ENCODE assay signal across 1 cellular context in the genomic region with DNA sequence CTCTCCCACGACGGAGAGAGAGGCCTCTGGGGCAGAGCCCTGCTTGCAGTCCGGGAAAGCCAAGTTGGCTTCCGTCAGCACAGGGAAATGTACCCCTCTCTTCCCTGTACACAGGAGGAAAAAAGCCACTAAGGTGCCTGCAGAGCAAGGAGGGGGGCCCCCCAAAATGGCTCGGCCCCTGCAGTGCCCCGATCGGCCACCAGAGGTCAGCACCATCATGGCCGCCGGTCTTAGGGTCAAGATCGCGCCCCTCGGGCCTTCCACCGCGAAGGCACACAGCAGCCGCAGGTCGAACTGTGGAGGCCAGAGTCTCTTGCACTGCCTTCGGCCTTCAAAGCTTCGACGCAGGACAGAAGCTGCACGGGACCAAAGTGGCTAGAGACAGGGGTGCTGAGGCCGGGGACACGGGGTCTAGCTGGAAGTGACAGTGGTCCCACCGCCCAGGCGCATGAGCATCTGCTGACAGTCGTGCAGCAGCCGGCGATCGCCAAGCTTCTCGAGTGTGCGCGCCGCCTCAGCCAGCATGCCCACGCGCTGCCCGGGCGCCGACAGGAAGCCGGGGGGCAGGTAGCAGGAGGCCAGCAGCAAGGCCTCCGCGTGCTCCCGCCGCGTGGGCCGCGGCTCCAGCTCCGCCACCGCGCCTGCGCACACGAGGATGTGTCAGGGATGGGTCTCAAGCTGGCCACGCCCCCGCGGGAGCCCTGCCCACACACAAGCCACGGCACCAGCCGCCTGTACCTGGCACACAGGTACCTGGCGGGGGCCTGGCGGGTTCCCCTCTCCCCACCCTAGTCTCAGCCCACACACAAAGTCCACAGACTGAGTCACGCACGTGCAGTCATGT.
A peak's percentile ranks its signal among the peaks of the same experiment; 100 is the strongest.
TF ChIP-seq lines count a peak whose summit lies in the region.

No MANE protein-coding gene starts in this region.

TF ChIP-seq in K562, 482 proteins besides CTCF, POLR2A, EP300 and RAD21 (continued from another document and continues in another):
- TF ChIP-seq, protein P1, sequence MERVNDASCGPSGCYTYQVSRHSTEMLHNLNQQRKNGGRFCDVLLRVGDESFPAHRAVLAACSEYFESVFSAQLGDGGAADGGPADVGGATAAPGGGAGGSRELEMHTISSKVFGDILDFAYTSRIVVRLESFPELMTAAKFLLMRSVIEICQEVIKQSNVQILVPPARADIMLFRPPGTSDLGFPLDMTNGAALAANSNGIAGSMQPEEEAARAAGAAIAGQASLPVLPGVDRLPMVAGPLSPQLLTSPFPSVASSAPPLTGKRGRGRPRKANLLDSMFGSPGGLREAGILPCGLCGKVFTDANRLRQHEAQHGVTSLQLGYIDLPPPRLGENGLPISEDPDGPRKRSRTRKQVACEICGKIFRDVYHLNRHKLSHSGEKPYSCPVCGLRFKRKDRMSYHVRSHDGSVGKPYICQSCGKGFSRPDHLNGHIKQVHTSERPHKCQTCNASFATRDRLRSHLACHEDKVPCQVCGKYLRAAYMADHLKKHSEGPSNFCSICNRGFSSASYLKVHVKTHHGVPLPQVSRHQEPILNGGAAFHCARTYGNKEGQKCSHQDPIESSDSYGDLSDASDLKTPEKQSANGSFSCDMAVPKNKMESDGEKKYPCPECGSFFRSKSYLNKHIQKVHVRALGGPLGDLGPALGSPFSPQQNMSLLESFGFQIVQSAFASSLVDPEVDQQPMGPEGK (CRISPR knock-in tag; IDR thresholded peaks at IDR 0.05; ENCODE audit: borderline replicate concordance): no peak
- TF ChIP-seq ZNF445 (CRISPR knock-in tag; IDR thresholded peaks at IDR 0.05; ENCODE audit: low read depth) (no peak), LCOR (CRISPR knock-in tag; IDR thresholded peaks at IDR 0.05) (peak; percentile 66; the same call in 1 of the 2 replicates), ZNF408 (CRISPR knock-in tag; IDR thresholded peaks at IDR 0.05; ENCODE audit: low read depth) (no peak), GATAD2A (IDR thresholded peaks at IDR 0.05) (no peak), CXXC5 (CRISPR knock-in tag; IDR thresholded peaks at IDR 0.05) (peak; percentile 51), SNRNP70 (optimal IDR thresholded peaks at IDR 0.05; ENCODE audit: low read depth, low read length) (no peak), DIDO1 (tag; IDR thresholded peaks at IDR 0.05; ENCODE audit: low read depth) (no peak), ZNF740 (CRISPR knock-in tag; IDR thresholded peaks at IDR 0.05) (no peak), ZNF740 (tag; IDR thresholded peaks at IDR 0.05) (no peak), NR4A1 (CRISPR knock-in tag; IDR thresholded peaks at IDR 0.05) (no peak), NR4A1 (tag; IDR thresholded peaks at IDR 0.05) (0 out of 2 replicates have a peak, but pooled peaks have one; percentile 27), ERF (CRISPR knock-in tag; IDR thresholded peaks at IDR 0.05) (no peak), RNF2 (IDR thresholded peaks at IDR 0.05) (no peak), ZNF561 (CRISPR knock-in tag; conservative IDR thresholded peaks at IDR 0.05) (no peak), RB1 (IDR thresholded peaks at IDR 0.05; ENCODE audit: low read depth) (0 out of 2 replicates have a peak, but pooled peaks have one; percentile 14), ZBTB33 (CRISPR knock-in tag; IDR thresholded peaks at IDR 0.05) (peak; percentile 100), TGIF2 (CRISPR knock-in tag; IDR thresholded peaks at IDR 0.05) (no peak), RFX1 (IDR thresholded peaks at IDR 0.05) (no peak), PURB (CRISPR knock-in tag; IDR thresholded peaks at IDR 0.05; ENCODE audit: low read depth) (no peak), TAF9B (IDR thresholded peaks at IDR 0.05; ENCODE audit: partially characterized antibody) (no peak), CEBPG (CRISPR knock-in tag; IDR thresholded peaks at IDR 0.05) (no peak), CEBPG (tag; conservative IDR thresholded peaks at IDR 0.05 in 1 of 2, IDR thresholded peaks at IDR 0.05 in 1 of 2) (no peak), DPF2 (IDR thresholded peaks at IDR 0.05) (no peak), U2AF2 (optimal IDR thresholded peaks at IDR 0.05; ENCODE audit: low read depth, low read length) (no peak), KAT8 (IDR thresholded peaks at IDR 0.05; ENCODE audit: low read depth) (no peak), HMGN3 (IDR thresholded peaks at IDR 0.05; ENCODE audit: borderline replicate concordance, extremely low read depth, insufficient read length, low read depth, low read length) (peak; percentile 21), ZNF77 (CRISPR knock-in tag; IDR thresholded peaks at IDR 0.05) (no peak), PRMT5 (CRISPR knock-in tag; IDR thresholded peaks at IDR 0.05) (no peak), RBM22 (IDR thresholded peaks at IDR 0.05; ENCODE audit: low read depth, low read length, poor library complexity, severe bottlenecking) (peak; percentile 95), ZNF76 (CRISPR knock-in tag; IDR thresholded peaks at IDR 0.05; ENCODE audit: borderline replicate concordance) (no peak; the same call in 1 of the 2 replicates), MXI1 (IDR thresholded peaks at IDR 0.05; ENCODE audit: low read depth, low read length) (no peak), TBL1XR1 (IDR thresholded peaks at IDR 0.05; ENCODE audit: low read length in 2 of 2) (no peak), ZNF124 (CRISPR knock-in tag; IDR thresholded peaks at IDR 0.05) (no peak), EWSR1 (IDR thresholded peaks at IDR 0.05; ENCODE audit: borderline replicate concordance, low read depth, partially characterized antibody) (no peak), PCBP1 (IDR thresholded peaks at IDR 0.05; ENCODE audit: low read depth, low read length, poor library complexity, severe bottlenecking) (no peak), ZNF3 (CRISPR knock-in tag; IDR thresholded peaks at IDR 0.05) (no peak), CBX5 (IDR thresholded peaks at IDR 0.05; ENCODE audit: borderline replicate concordance, low read depth) (no peak), NFXL1 (CRISPR knock-in tag; IDR thresholded peaks at IDR 0.05) (no peak), COPS2 (conservative IDR thresholded peaks at IDR 0.05) (no peak), ZKSCAN1 (IDR thresholded peaks at IDR 0.05; ENCODE audit: low read depth, low read length) (no peak), EGR1 (conservative IDR thresholded peaks at IDR 0.05) (peak; percentile 54), KLF13 (tag; IDR thresholded peaks at IDR 0.05; ENCODE audit: borderline replicate concordance, low read depth) (no peak), MYC (IDR thresholded peaks at IDR 0.05; ENCODE audit: low read depth, low read length) (peak; percentile 51; the same call in 1 of the 2 replicates), MYC (CRISPR knock-in tag; IDR thresholded peaks at IDR 0.05; ENCODE audit: borderline replicate concordance, low read depth) (no peak), SMAD1 (IDR thresholded peaks at IDR 0.05; ENCODE audit: low read depth, low read length, partially characterized antibody) (no peak), ZNF263 (CRISPR knock-in tag; IDR thresholded peaks at IDR 0.05; ENCODE audit: borderline replicate concordance) (no peak), HNRNPL (IDR thresholded peaks at IDR 0.05; ENCODE audit: low read depth, low read length) (peak; percentile 78), U2AF1 (optimal IDR thresholded peaks at IDR 0.05; ENCODE audit: low read depth, low read length) (no peak), POLR3G (IDR thresholded peaks at IDR 0.05; ENCODE audit: extremely low read depth, insufficient read length, insufficient replicate concordance) (no peak), SREBF1 (IDR thresholded peaks at IDR 0.05; ENCODE audit: borderline replicate concordance, low read depth, low read length) (no peak), BDP1 (IDR thresholded peaks at IDR 0.05; ENCODE audit: insufficient read depth, insufficient read length) (no peak), MAX (CRISPR knock-in tag; IDR thresholded peaks at IDR 0.05) (peak; percentile 60), YY1 (IDR thresholded peaks at IDR 0.05; ENCODE audit: borderline replicate concordance in 1 of 3, control insufficient read depth in 1 of 3, extremely low read depth in 1 of 3, insufficient read depth in 3 of 3, insufficient read length in 1 of 3, insufficient replicate concordance in 2 of 3, low read depth in 1 of 3, low read length in 2 of 3) (peak; percentile 45 to 89 (median 83)), BRF1 (IDR thresholded peaks at IDR 0.05; ENCODE audit: borderline replicate concordance, extremely low read depth, insufficient read length) (no peak)
- TF ChIP-seq, protein P2, sequence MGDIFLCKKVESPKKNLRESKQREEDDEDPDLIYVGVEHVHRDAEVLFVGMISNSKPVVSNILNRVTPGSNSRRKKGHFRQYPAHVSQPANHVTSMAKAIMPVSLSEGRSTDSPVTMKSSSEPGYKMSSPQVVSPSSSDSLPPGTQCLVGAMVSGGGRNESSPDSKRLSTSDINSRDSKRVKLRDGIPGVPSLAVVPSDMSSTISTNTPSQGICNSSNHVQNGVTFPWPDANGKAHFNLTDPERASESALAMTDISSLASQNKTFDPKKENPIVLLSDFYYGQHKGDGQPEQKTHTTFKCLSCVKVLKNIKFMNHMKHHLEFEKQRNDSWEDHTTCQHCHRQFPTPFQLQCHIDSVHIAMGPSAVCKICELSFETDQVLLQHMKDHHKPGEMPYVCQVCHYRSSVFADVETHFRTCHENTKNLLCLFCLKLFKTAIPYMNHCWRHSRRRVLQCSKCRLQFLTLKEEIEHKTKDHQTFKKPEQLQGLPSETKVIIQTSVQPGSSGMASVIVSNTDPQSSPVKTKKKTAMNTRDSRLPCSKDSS (IDR thresholded peaks at IDR 0.05; ENCODE audit: low read depth, partially characterized antibody): no peak
- TF ChIP-seq, protein P3, sequence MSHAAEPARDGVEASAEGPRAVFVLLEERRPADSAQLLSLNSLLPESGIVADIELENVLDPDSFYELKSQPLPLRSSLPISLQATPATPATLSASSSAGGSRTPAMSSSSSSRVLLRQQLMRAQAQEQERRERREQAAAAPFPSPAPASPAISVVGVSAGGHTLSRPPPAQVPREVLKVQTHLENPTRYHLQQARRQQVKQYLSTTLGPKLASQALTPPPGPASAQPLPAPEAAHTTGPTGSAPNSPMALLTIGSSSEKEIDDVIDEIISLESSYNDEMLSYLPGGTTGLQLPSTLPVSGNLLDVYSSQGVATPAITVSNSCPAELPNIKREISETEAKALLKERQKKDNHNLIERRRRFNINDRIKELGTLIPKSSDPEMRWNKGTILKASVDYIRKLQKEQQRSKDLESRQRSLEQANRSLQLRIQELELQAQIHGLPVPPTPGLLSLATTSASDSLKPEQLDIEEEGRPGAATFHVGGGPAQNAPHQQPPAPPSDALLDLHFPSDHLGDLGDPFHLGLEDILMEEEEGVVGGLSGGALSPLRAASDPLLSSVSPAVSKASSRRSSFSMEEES (CRISPR knock-in tag; IDR thresholded peaks at IDR 0.05): no peak
- TF ChIP-seq, protein P4, sequence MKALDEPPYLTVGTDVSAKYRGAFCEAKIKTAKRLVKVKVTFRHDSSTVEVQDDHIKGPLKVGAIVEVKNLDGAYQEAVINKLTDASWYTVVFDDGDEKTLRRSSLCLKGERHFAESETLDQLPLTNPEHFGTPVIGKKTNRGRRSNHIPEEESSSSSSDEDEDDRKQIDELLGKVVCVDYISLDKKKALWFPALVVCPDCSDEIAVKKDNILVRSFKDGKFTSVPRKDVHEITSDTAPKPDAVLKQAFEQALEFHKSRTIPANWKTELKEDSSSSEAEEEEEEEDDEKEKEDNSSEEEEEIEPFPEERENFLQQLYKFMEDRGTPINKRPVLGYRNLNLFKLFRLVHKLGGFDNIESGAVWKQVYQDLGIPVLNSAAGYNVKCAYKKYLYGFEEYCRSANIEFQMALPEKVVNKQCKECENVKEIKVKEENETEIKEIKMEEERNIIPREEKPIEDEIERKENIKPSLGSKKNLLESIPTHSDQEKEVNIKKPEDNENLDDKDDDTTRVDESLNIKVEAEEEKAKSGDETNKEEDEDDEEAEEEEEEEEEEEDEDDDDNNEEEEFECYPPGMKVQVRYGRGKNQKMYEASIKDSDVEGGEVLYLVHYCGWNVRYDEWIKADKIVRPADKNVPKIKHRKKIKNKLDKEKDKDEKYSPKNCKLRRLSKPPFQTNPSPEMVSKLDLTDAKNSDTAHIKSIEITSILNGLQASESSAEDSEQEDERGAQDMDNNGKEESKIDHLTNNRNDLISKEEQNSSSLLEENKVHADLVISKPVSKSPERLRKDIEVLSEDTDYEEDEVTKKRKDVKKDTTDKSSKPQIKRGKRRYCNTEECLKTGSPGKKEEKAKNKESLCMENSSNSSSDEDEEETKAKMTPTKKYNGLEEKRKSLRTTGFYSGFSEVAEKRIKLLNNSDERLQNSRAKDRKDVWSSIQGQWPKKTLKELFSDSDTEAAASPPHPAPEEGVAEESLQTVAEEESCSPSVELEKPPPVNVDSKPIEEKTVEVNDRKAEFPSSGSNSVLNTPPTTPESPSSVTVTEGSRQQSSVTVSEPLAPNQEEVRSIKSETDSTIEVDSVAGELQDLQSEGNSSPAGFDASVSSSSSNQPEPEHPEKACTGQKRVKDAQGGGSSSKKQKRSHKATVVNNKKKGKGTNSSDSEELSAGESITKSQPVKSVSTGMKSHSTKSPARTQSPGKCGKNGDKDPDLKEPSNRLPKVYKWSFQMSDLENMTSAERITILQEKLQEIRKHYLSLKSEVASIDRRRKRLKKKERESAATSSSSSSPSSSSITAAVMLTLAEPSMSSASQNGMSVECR (CRISPR knock-in tag; IDR thresholded peaks at IDR 0.05): 0 out of 2 replicates have a peak, but pooled peaks have one; percentile 35
- TF ChIP-seq, protein P5, sequence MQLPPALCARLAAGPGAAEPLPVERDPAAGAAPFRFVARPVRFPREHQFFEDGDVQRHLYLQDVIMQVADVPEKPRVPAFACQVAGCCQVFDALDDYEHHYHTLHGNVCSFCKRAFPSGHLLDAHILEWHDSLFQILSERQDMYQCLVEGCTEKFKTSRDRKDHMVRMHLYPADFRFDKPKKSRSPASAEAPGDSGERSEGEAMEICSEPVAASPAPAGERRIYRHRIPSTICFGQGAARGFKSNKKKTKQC (CRISPR knock-in tag; IDR thresholded peaks at IDR 0.05): no peak
